Comparison of ENCODE assay signal across 18 cellular contexts in genomic region chr12:123707466-123707865, GRCh38. TPM values are rescaled to one million over a fixed set of nuclear protein-coding genes. Genes with fewer than 3 reads are reported as not detected.
"Had no signal": no experiment of that assay in that cellular context is flagged by ENCODE, and none has a peak within 500 bp of the region (broad histone marks: within the 10 kb centered on the region; RNA-seq: fewer than 3 reads in every experiment).

No MANE protein-coding gene starts in this region.

- ATAC-seq: foreskin keratinocyte, gastroesophageal sphincter, heart left ventricle, left cardiac atrium, left lung, left ventricle myocardium superior, lower lobe of right lung had no signal

- DNase-seq: dermis blood vessel endothelial cell; dorsolateral prefrontal cortex; effector CD4-positive, alpha-beta T cell; effector memory CD4-positive, alpha-beta T cell; foreskin keratinocyte; heart left ventricle; hypothalamus; left cardiac atrium; left lung; left ventricle myocardium superior; lower lobe of right lung; mesenchymal stem cell; midbrain had no signal

- H3K27me3 ChIP-seq: dorsolateral prefrontal cortex, esophagus muscularis mucosa, foreskin keratinocyte, gastroesophageal sphincter, heart left ventricle, hepatocyte, left lung had no signal

- H3K4me1 ChIP-seq: foreskin keratinocyte had no signal

- H3K9me3 ChIP-seq: esophagus muscularis mucosa, gastroesophageal sphincter, heart left ventricle, left lung, lower lobe of right lung had no signal

- H3K4me2 ChIP-seq: hepatocyte had no signal

- H3K4me3 ChIP-seq: coronary artery, dorsolateral prefrontal cortex, esophagus muscularis mucosa, gastroesophageal sphincter, heart left ventricle, hepatocyte, left lung, lower lobe of right lung had no signal

- H2AFZ ChIP-seq: hepatocyte had no signal

- H3K27ac ChIP-seq: coronary artery, dorsolateral prefrontal cortex, esophagus muscularis mucosa, foreskin keratinocyte, gastroesophageal sphincter, heart left ventricle, hepatocyte, left lung, lower lobe of right lung had no signal

RNA-seq across cellular contexts. Expression of gene DNAH10, which starts 54.6 kb away (rescaled TPM):
- total RNA-seq: dermis blood vessel endothelial cell, gastroesophageal sphincter, lung microvascular endothelial cell had no signal
